20 cellular contexts compared by ENCODE assay signal in genomic region chr2:231917280-231918088, GRCh38. TPM values are rescaled to one million over a fixed set of nuclear protein-coding genes. Genes with fewer than 3 reads are reported as not detected.
DNase-seq lines count a peak whose midpoint lies in the region; ATAC-seq and TF ChIP-seq lines count a peak whose summit lies in the region.
"Had no signal": no experiment of that assay in that cellular context is flagged by ENCODE, and none has a peak within 500 bp of the region (broad histone marks: within the 10 kb centered on the region; RNA-seq: fewer than 3 reads in every experiment).

No MANE protein-coding gene starts in this region.

- no peak overlapping the region for H2AFZ ChIP-seq in GM23248
- H2AFZ ChIP-seq in osteoblast (ENCODE audit: low read length), result no peak overlapping the region

- H3K36me3 ChIP-seq in GM23248 (ENCODE audit: low read depth) (no peaks in the 10 kb centered on the region), osteoblast (ENCODE audit: insufficient read depth, low read length) (no peaks in the 10 kb centered on the region)
- H3K36me3 ChIP-seq: vagina had no signal

- WGBS in GM23248 (ENCODE audit: low coverage in 1 of 2, low lambda C conversion rate in 2 of 2, missing lambda C conversion rate in 2 of 2), 2 experiments, result 36 to 37% methylated on average over 11 of the region's 11 CpGs

- ATAC-seq in Right ventricle myocardium superior (ENCODE audit: poor library complexity) (peak; percentile 74), HG03469 (IDR thresholded peaks at IDR 0.05; ENCODE audit: unreplicated experiment) (no peak), GM18861 (IDR thresholded peaks at IDR 0.05; ENCODE audit: unreplicated experiment) (no peak)
- ATAC-seq: body of pancreas had no signal

- H3K79me2 ChIP-seq in GM23248 (ENCODE audit: insufficient read depth) (no peaks in the 10 kb centered on the region), osteoblast (ENCODE audit: insufficient read depth, low read length) (no peaks in the 10 kb centered on the region)

- H3K27me3 ChIP-seq in GM23248 (replicated peaks; ENCODE audit: insufficient read depth) (peaks cover 20% of the 10 kb centered on the region), osteoblast (ENCODE audit: insufficient read depth, low read length) (peaks cover 25% of the 10 kb centered on the region)
- H3K27me3 ChIP-seq: BLaER1, body of pancreas, vagina had no signal

- H3F3A ChIP-seq in GM23248 (ENCODE audit: insufficient read depth), result no peaks in the 10 kb centered on the region

- intact Hi-C loops in Right ventricle myocardium superior (cut with DNase I), result no loop called here

- H3K27ac ChIP-seq in GM23248 (no peak overlapping the region), osteoblast (ENCODE audit: low read depth, low read length) (no peak overlapping the region)
- H3K27ac ChIP-seq: BLaER1, body of pancreas, vagina had no signal

- H3K4me1 ChIP-seq in GM23248 (ENCODE audit: insufficient read depth) (no peaks in the 10 kb centered on the region), osteoblast (ENCODE audit: insufficient read depth, low read length) (no peaks in the 10 kb centered on the region)
- H3K4me1 ChIP-seq: body of pancreas had no signal

- H3K4me2 ChIP-seq in GM23248 (ENCODE audit: unreplicated experiment) (no peak overlapping the region), osteoblast (ENCODE audit: insufficient read depth, low read length) (no peak overlapping the region)
- H3K4me2 ChIP-seq: BLaER1 had no signal

- no peaks in the 10 kb centered on the region for H4K20me1 ChIP-seq in GM23248 (ENCODE audit: insufficient read depth)
- H4K20me1 ChIP-seq in osteoblast (ENCODE audit: insufficient read depth, low read length), result no peaks in the 10 kb centered on the region

- no peak for TF ChIP-seq CTCF in osteoblast (IDR thresholded peaks at IDR 0.05; ENCODE audit: extremely low read depth, low read depth, low read length)
- no peak for TF ChIP-seq CTCF in GM13976 (IDR thresholded peaks at IDR 0.05; ENCODE audit: borderline replicate concordance, control extremely low read depth, extremely low read depth, insufficient read depth, missing control alignments)

- no peak overlapping the region for H3K4me3 ChIP-seq in GM23248
- H3K4me3 ChIP-seq in osteoblast (ENCODE audit: insufficient read depth, low read length), result no peak overlapping the region
- H3K4me3 ChIP-seq: BLaER1, body of pancreas, vagina had no signal

- no peaks in the 10 kb centered on the region for H3K9me3 ChIP-seq in GM23248 (ENCODE audit: low read depth)
- H3K9me3 ChIP-seq in osteoblast (ENCODE audit: low read depth, low read length), result no peaks in the 10 kb centered on the region
- H3K9me3 ChIP-seq: BLaER1, body of pancreas, vagina had no signal

- in situ Hi-C loops in GM23248 (cut with MboI) (loop anchor here (5.0 to 25.0 kb wide), 2 partner anchors 410 to 620 kb away; partner anchors contain the start of genes CHRND and CHRNG), GM13976 (cut with MboI; ENCODE audit: low sequenced_read_pairs, unreplicated experiment) (no loop called here)

- no peaks in the 10 kb centered on the region for H3K9me2 ChIP-seq in GM23248 (ENCODE audit: insufficient read depth)

- no peak overlapping the region for H3K9ac ChIP-seq in GM23248
- H3K9ac ChIP-seq: BLaER1 had no signal

- DNase-seq in GM23248 (peak; percentile 30), SW480 (ENCODE audit: low spot score) (peak; percentile 71), Right ventricle myocardium superior (peak; percentile 62), osteoblast (ENCODE audit: insufficient read length, low spot score, missing footprints) (peak; percentile 86), GM13976 (ENCODE audit: low spot score) (no peak), DMS53 treated with DMSO at 0.1 percent for 48 hours (lab: John Stamatoyannopoulos, UW; ENCODE audit: unreplicated experiment) (no peak)
- DNase-seq: activated CD4-positive, alpha-beta T cell treated with anti-CD3 and anti-CD28 coated beads, Interleukin-2, amount 10 ng/mL, durations not matched to agents 24 days and 14 days; body of pancreas; foreskin melanocyte; KBM-7; NCI-H1436; retina; stimulated activated CD4-positive, alpha-beta T cell treated with anti-CD3 and anti-CD28 coated beads, Interleukin-4, amount 100 ng/mL, for 1 hour had no signal

RNA-seq across cellular contexts. Expression of gene NPPC, which starts 8.7 kb away (rescaled TPM):
- total RNA-seq in GM23248 (2014; rRNA removed; shearing (Covaris generic)), result not detected in 2 replicates
- polyA plus RNA-seq in GM23248 (2016; fragmentation: Nextera tagmentation; extraction: Ambion mirVana), result 0.26 and 0.29 TPM in 2 replicates
- total RNA-seq in Right ventricle myocardium superior, result 7.7 TPM
- total RNA-seq in osteoblast, result not detected in 2 replicates
- total RNA-seq: NCI-H460; T-helper 1 cell treated with Interleukin-12 subunit alpha and Interleukin-12 subunit beta and Interleukin-4 antibody, amounts not matched to agents 30 ng/mL and 1 ng/mL, for 36 hours had no signal
- polyA plus RNA-seq: keratinocyte had no signal

RNA-seq across cellular contexts. Expression of gene DIS3L2, which starts 44.0 kb away (rescaled TPM):
- total RNA-seq in GM23248 (2014; rRNA removed; shearing (Covaris generic)), result 9.4 and 15.6 TPM in 2 replicates
- 9.3 and 10.0 TPM in 2 replicates for polyA plus RNA-seq in GM23248 (2016; fragmentation: Nextera tagmentation; extraction: Ambion mirVana)
- total RNA-seq in Right ventricle myocardium superior, result 17.6 TPM
- total RNA-seq in osteoblast, result 21.2 and 28.2 TPM in 2 replicates

Comparison
In these comparisons a context has a peak if more than half of its experiments do, and no peak if none do; other contexts are left out.
1. DNase-seq: peak in GM23248 (single experiment), SW480 (single experiment), Right ventricle myocardium superior (single experiment) and osteoblast (single experiment); none in GM13976 (single experiment) and DMS53 treated with DMSO at 0.1 percent for 48 hours (single experiment).